ENCODE assay signal across 14 cellular contexts in the genomic region with DNA sequence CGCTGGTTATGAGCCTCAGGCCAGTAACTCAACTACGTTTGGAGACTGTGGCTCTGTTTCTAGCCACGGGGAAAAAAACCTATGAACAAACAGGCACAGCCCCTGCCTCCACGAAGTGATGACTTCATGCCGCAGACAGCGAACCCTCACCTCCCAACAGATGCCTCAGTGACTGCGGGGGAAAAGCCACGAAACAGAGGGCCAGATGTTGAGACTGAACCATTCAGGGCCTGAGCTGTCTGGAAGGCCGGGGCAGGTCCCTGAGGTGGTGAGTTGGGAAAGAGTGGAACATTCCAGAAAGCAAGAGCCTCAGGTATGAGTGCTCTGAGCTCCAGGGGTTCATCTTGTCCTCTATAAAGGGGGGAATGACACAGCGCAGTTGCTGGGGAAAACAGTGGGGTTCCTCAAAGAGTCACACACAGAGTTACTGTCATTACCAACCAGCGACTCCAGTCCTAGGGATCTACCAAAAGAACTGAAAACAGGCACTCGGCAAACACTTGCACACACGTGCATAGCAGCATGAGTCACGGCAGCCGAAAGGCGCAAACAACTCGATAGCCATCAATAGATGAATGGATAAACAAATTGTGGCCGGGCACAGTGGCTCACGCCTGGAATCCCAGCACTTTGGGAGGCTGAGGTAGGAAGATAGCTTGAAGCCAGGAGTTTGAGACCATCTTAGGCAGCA. TPM values are rescaled to one million over a fixed set of nuclear protein-coding genes. Genes with fewer than 3 reads are reported as not detected.
DNase-seq lines count a peak whose midpoint lies in the region; ATAC-seq, FAIRE-seq and TF ChIP-seq lines count a peak whose summit lies in the region.
"Had no signal": no experiment of that assay in that cellular context is flagged by ENCODE, and none has a peak within 500 bp of the region (broad histone marks: within the 10 kb centered on the region; RNA-seq: fewer than 3 reads in every experiment).

No MANE protein-coding gene starts in this region.

- H4K20me1 ChIP-seq in HepG2 (ENCODE audit: insufficient read depth, low read length), result no peaks in the 10 kb centered on the region

- 8% methylated on average over 19 of the region's 19 CpGs for WGBS in HepG2 (ENCODE audit: low lambda C conversion rate)
- 75% methylated on average over 11 of the region's 19 CpGs for WGBS in right lobe of liver (ENCODE audit: insufficient coverage, low coverage, low lambda C conversion rate, missing lambda C conversion rate)

- H3K9me3 Mint-ChIP-seq in progenitor cell of endocrine pancreas (ENCODE audit: low read depth), result no peaks in the 10 kb centered on the region
- no peaks in the 10 kb centered on the region for H3K9me3 Mint-ChIP-seq in natural killer cell treated with Interleukin-12 subunit alpha and Interleukin-12 subunit beta and Interleukin-15 and Interleukin-18, amount 100 ng/mL, for 72 hours
- H3K9me3 Mint-ChIP-seq in activated CD8-positive, alpha-beta memory T cell treated with anti-CD3 and anti-CD28 coated beads, Interleukin-2, amount 10 ng/mL, durations not matched to agents 7 days and 5 days (ENCODE audit: low read depth), result no peaks in the 10 kb centered on the region

- H3K27ac ChIP-seq in HepG2 (ENCODE audit: extremely low read length, insufficient read depth, low read length) (no peak overlapping the region), right lobe of liver (no peak overlapping the region), SJCRH30 (no peak overlapping the region)
- H3K27ac ChIP-seq: thoracic aorta had no signal

- H3K27me3 ChIP-seq in HepG2 (ENCODE audit: control insufficient read depth in 1 of 2, insufficient read depth in 2 of 2, low read length in 2 of 2) (peaks cover 7 to 54% of the 10 kb centered on the region in 2 experiments; a peak in 4 of 5 replicates), right lobe of liver (no peaks in the 10 kb centered on the region), SJCRH30 (no peaks in the 10 kb centered on the region)

- H3K4me3 Mint-ChIP-seq in progenitor cell of endocrine pancreas (ENCODE audit: low read depth), result no peak overlapping the region
- no peak overlapping the region for H3K4me3 Mint-ChIP-seq in natural killer cell treated with Interleukin-12 subunit alpha and Interleukin-12 subunit beta and Interleukin-15 and Interleukin-18, amount 100 ng/mL, for 72 hours
- H3K4me3 Mint-ChIP-seq in activated CD8-positive, alpha-beta memory T cell treated with anti-CD3 and anti-CD28 coated beads, Interleukin-2, amount 10 ng/mL, durations not matched to agents 7 days and 5 days, result no peak overlapping the region

- no peak for FAIRE-seq in HepG2 (lab: Jason Lieb, UNC)
- FAIRE-seq: D721Med had no signal

- POLR2A ChIA-PET in HepG2 (lab: Yijun Ruan, JAX), result no interaction called here

- intact Hi-C loops in HepG2 (cut with micrococcal nuclease; ENCODE audit: unreplicated experiment) (no loop called here), right lobe of liver (cut with DNase I) (no loop called here)

- TF ChIP-seq CTCF in HepG2 (CRISPR knock-in tag; IDR thresholded peaks at IDR 0.05) (no peak), right lobe of liver (IDR thresholded peaks at IDR 0.05) (no peak), foreskin fibroblast (IDR thresholded peaks at IDR 0.05; ENCODE audit: low read depth, low read length) (no peak), progenitor cell of endocrine pancreas (IDR thresholded peaks at IDR 0.05; ENCODE audit: unreplicated experiment) (no peak)

- TF ChIP-seq EP300 in HepG2 (IDR thresholded peaks at IDR 0.05; ENCODE audit: low read depth in 2 of 2, low read length in 2 of 2) (no peak), HepG2 (CRISPR knock-in tag; IDR thresholded peaks at IDR 0.05; ENCODE audit: borderline replicate concordance) (no peak)

- H3K36me3 ChIP-seq in HepG2 (replicated peaks in 1 of 2; ENCODE audit: control insufficient read depth in 1 of 2, insufficient read depth in 2 of 2, low read length in 2 of 2) (no peaks in the 10 kb centered on the region), right lobe of liver (no peaks in the 10 kb centered on the region), SJCRH30 (no peaks in the 10 kb centered on the region)
- H3K36me3 ChIP-seq: thoracic aorta had no signal

- ATAC-seq in HepG2, result peak; percentile 59
- no peak for ATAC-seq in right lobe of liver
- ATAC-seq in natural killer cell treated with Interleukin-12 subunit alpha and Interleukin-12 subunit beta and Interleukin-15 and Interleukin-18, amount 100 ng/mL, for 72 hours, result no peak
- no peak for ATAC-seq in activated CD8-positive, alpha-beta memory T cell treated with anti-CD3 and anti-CD28 coated beads, Interleukin-2, amount 10 ng/mL, durations not matched to agents 7 days and 5 days
- ATAC-seq: Panc1 had no signal

- TF ChIP-seq POLR2A in HepG2 (IDR thresholded peaks at IDR 0.05; ENCODE audit: insufficient read depth in 1 of 2, low read depth in 2 of 2, low read length in 2 of 2) (no peak), right lobe of liver (IDR thresholded peaks at IDR 0.05) (no peak)

- H3K9me3 ChIP-seq in HepG2 (ENCODE audit: low read length), result no peaks in the 10 kb centered on the region
- no peaks in the 10 kb centered on the region for H3K9me3 ChIP-seq in right lobe of liver
- H3K9me3 ChIP-seq in SJCRH30 (replicated peaks), result no peaks in the 10 kb centered on the region
- H3K9me3 ChIP-seq: thoracic aorta had no signal

- no peaks in the 10 kb centered on the region for H3K36me3 Mint-ChIP-seq in progenitor cell of endocrine pancreas (ENCODE audit: insufficient read depth)
- H3K36me3 Mint-ChIP-seq in natural killer cell treated with Interleukin-12 subunit alpha and Interleukin-12 subunit beta and Interleukin-15 and Interleukin-18, amount 100 ng/mL, for 72 hours, result no peaks in the 10 kb centered on the region
- no peaks in the 10 kb centered on the region for H3K36me3 Mint-ChIP-seq in activated CD8-positive, alpha-beta memory T cell treated with anti-CD3 and anti-CD28 coated beads, Interleukin-2, amount 10 ng/mL, durations not matched to agents 7 days and 5 days

- CTCF ChIA-PET in HepG2 (lab: Yijun Ruan, JAX; ENCODE audit: low intra/inter-chr PET ratio, low total read pairs), result no interaction called here
- CTCF ChIA-PET in activated CD8-positive, alpha-beta memory T cell treated with anti-CD3 and anti-CD28 coated beads, Interleukin-2, amount 10 ng/mL, durations not matched to agents 7 days and 5 days (lab: Charles Lee), result no interaction called here

- no TSS peak for BruUV-seq in HepG2 (replicated peaks; lab: Mats Ljungman, UMichigan)

- H3K27me3 Mint-ChIP-seq in progenitor cell of endocrine pancreas, result no peaks in the 10 kb centered on the region
- no peaks in the 10 kb centered on the region for H3K27me3 Mint-ChIP-seq in natural killer cell treated with Interleukin-12 subunit alpha and Interleukin-12 subunit beta and Interleukin-15 and Interleukin-18, amount 100 ng/mL, for 72 hours
- no peaks in the 10 kb centered on the region for H3K27me3 Mint-ChIP-seq in activated CD8-positive, alpha-beta memory T cell treated with anti-CD3 and anti-CD28 coated beads, Interleukin-2, amount 10 ng/mL, durations not matched to agents 7 days and 5 days

- no peak overlapping the region for H2AFZ ChIP-seq in HepG2 (ENCODE audit: low read length)

- no peak for TF ChIP-seq RAD21 in HepG2 (CRISPR knock-in tag; IDR thresholded peaks at IDR 0.05)

- DNase-seq in HepG2 (ENCODE audit: low spot score) (peak; percentile 54), right lobe of liver (no peak), SJCRH30 (peak; percentile 36 to 45), foreskin fibroblast (peak; percentile 63 to 84), CD1c-positive myeloid dendritic cell (ENCODE audit: extremely low spot score) (no peak), progenitor cell of endocrine pancreas (ENCODE audit: low spot score, unreplicated experiment) (no peak)
- DNase-seq in natural killer cell treated with Interleukin-12 subunit alpha and Interleukin-12 subunit beta and Interleukin-15 and Interleukin-18, amount 100 ng/mL, for 72 hours (ENCODE audit: low spot score), result no peak
- DNase-seq in activated CD8-positive, alpha-beta memory T cell treated with anti-CD3 and anti-CD28 coated beads, Interleukin-2, amount 10 ng/mL, durations not matched to agents 7 days and 5 days, result no peak
- DNase-seq: activated CD4-positive, CD25-positive, alpha-beta regulatory T cell; activated naive CD4-positive, alpha-beta T cell treated with Interleukin-2 at 50 U/mL for 16 hours; NCI-H1436 treated with DMSO at 0.1 percent for 48 hours had no signal

- peaks cover 6% of the 10 kb centered on the region for H3K4me1 Mint-ChIP-seq in progenitor cell of endocrine pancreas (ENCODE audit: low read depth)
- no peaks in the 10 kb centered on the region for H3K4me1 Mint-ChIP-seq in natural killer cell treated with Interleukin-12 subunit alpha and Interleukin-12 subunit beta and Interleukin-15 and Interleukin-18, amount 100 ng/mL, for 72 hours (ENCODE audit: low read depth in 2 of 2)
- no peaks in the 10 kb centered on the region for H3K4me1 Mint-ChIP-seq in activated CD8-positive, alpha-beta memory T cell treated with anti-CD3 and anti-CD28 coated beads, Interleukin-2, amount 10 ng/mL, durations not matched to agents 7 days and 5 days

- peaks cover 13% of the 10 kb centered on the region for H3K4me1 ChIP-seq in HepG2 (ENCODE audit: insufficient read depth, low read length)
- no peaks in the 10 kb centered on the region for H3K4me1 ChIP-seq in right lobe of liver
- H3K4me1 ChIP-seq in SJCRH30, result peaks cover 17% of the 10 kb centered on the region

- no peaks in the 10 kb centered on the region for H3K79me2 ChIP-seq in HepG2 (ENCODE audit: insufficient read depth, low read length)

- no peak overlapping the region for H3K27ac Mint-ChIP-seq in progenitor cell of endocrine pancreas
- no peak overlapping the region for H3K27ac Mint-ChIP-seq in natural killer cell treated with Interleukin-12 subunit alpha and Interleukin-12 subunit beta and Interleukin-15 and Interleukin-18, amount 100 ng/mL, for 72 hours
- H3K27ac Mint-ChIP-seq in activated CD8-positive, alpha-beta memory T cell treated with anti-CD3 and anti-CD28 coated beads, Interleukin-2, amount 10 ng/mL, durations not matched to agents 7 days and 5 days, result no peak overlapping the region

- H3K4me3 ChIP-seq in HepG2 (replicated peaks in 1 of 3; ENCODE audit: insufficient read depth in 1 of 3, low read depth in 2 of 3, low read length in 3 of 3) (no peak overlapping the region), right lobe of liver (no peak overlapping the region), SJCRH30 (no peak overlapping the region), foreskin fibroblast (ENCODE audit: low read depth in 1 of 2, low read length in 2 of 2) (no peak overlapping the region)
- H3K4me3 ChIP-seq: thoracic aorta had no signal

- H3K4me2 ChIP-seq in HepG2 (ENCODE audit: low read depth, low read length), result no peak overlapping the region; the same call in 1 of the 2 replicates

- in situ Hi-C loops in HepG2 (cut with HindIII; ENCODE audit: extremely low pct_ligation_motif_present, low pct_unique_long_range_greater_than_20kb), result no loop called here

- H3K9ac ChIP-seq in HepG2 (ENCODE audit: insufficient read depth, low read depth, low read length), result no peak overlapping the region

RNA-seq across cellular contexts. Expression of gene PLPP7, which starts 15.3 kb away (rescaled TPM):
- total RNA-seq in HepG2 (2016; rRNA removed; fragmentation: Illumina TruSeq; extraction: Trizol), result 0.66 and 1.2 TPM in 2 replicates
- 1.1 TPM in 2 replicates for total RNA-seq in HepG2 (2016; cell fraction: cytosol; rRNA removed; fragmentation: Illumina TruSeq; extraction: Trizol; ENCODE audit: low read depth)
- total RNA-seq in HepG2 (2016; cell fraction: insoluble cytoplasmic fraction; rRNA removed; fragmentation: Illumina TruSeq; extraction: Trizol), result 0.85 and 1.0 TPM in 2 replicates
- total RNA-seq in HepG2 (2016; cell fraction: membrane; rRNA removed; fragmentation: Illumina TruSeq; extraction: Trizol), result 1.7 TPM in 2 replicates
- 0.28 and 1.4 TPM in 2 replicates for total RNA-seq in HepG2 (2016; cell fraction: nucleus; rRNA removed; fragmentation: Illumina TruSeq; extraction: Trizol)
- 0.33 and 0.67 TPM in 2 replicates for polyA plus RNA-seq in HepG2 (2011; rRNA removed)
- polyA plus RNA-seq in HepG2 (2011; cell fraction: cytosol; rRNA removed), result 0.47 and 1.0 TPM in 2 replicates
- polyA plus RNA-seq in HepG2 (2011; cell fraction: nucleus; rRNA removed), result 0.66 and 0.87 TPM in 2 replicates
- polyA plus RNA-seq in HepG2 (2012), result 0.69 and 0.78 TPM in 2 replicates
- polyA plus RNA-seq in HepG2 (2016; cell fraction: cytosol; fragmentation: Illumina TruSeq; extraction: Trizol; ENCODE audit: low read depth), result 1.2 and 1.6 TPM in 2 replicates
- 0.74 and 0.82 TPM in 2 replicates for polyA plus RNA-seq in HepG2 (2016; cell fraction: insoluble cytoplasmic fraction; fragmentation: Illumina TruSeq; extraction: Trizol; ENCODE audit: low read depth)
- 1.7 TPM in 2 replicates for polyA plus RNA-seq in HepG2 (2016; cell fraction: membrane; fragmentation: Illumina TruSeq; extraction: Trizol; ENCODE audit: low read depth)
- polyA plus RNA-seq in HepG2 (2016; cell fraction: nucleus; fragmentation: Illumina TruSeq; extraction: Trizol; ENCODE audit: insufficient read depth, low read depth), result 0.56 and 0.57 TPM in 2 replicates
- 0.16 and 1.9 TPM in 2 replicates for polyA minus RNA-seq in HepG2 (2011; rRNA and poly(A)+ RNA removed; ENCODE audit: low replicate concordance)
- 0.70 and 0.79 TPM in 2 replicates for polyA minus RNA-seq in HepG2 (2011; cell fraction: cytosol; rRNA and poly(A)+ RNA removed)
- polyA minus RNA-seq in HepG2 (2011; cell fraction: nucleus; rRNA and poly(A)+ RNA removed), result 0.52 and 1.1 TPM in 2 replicates
- total RNA-seq in right lobe of liver, result under 1 TPM in 5 of 6 experiments, not detected in 1; 0.11 to 0.43 (median 0.22) TPM
- total RNA-seq in SJCRH30 (2014; rRNA removed; shearing (Covaris generic)), result 1.8 TPM in 2 replicates
- 3.6 TPM in 2 replicates for total RNA-seq in progenitor cell of endocrine pancreas
- total RNA-seq in natural killer cell treated with Interleukin-12 subunit alpha and Interleukin-12 subunit beta and Interleukin-15 and Interleukin-18, amount 100 ng/mL, for 72 hours, result under 1 TPM in 1 of 2 donors, not detected in 1; 0.74 TPM
- total RNA-seq in activated CD8-positive, alpha-beta memory T cell treated with anti-CD3 and anti-CD28 coated beads, Interleukin-2, amount 10 ng/mL, durations not matched to agents 7 days and 5 days, result not detected

RNA-seq across cellular contexts. Expression of gene FAM78A, which starts 28.5 kb away (rescaled TPM):
- total RNA-seq in HepG2 (2016; rRNA removed; fragmentation: Illumina TruSeq; extraction: Trizol), result 0.14 and 0.18 TPM in 2 replicates
- total RNA-seq in HepG2 (2016; cell fraction: cytosol; rRNA removed; fragmentation: Illumina TruSeq; extraction: Trizol; ENCODE audit: low read depth), result not detected in 2 replicates
- total RNA-seq in HepG2 (2016; cell fraction: insoluble cytoplasmic fraction; rRNA removed; fragmentation: Illumina TruSeq; extraction: Trizol), result 0.15 and 0.26 TPM in 2 replicates
- 0.15 TPM in 1 of 2 replicates, not detected in the other for total RNA-seq in HepG2 (2016; cell fraction: membrane; rRNA removed; fragmentation: Illumina TruSeq; extraction: Trizol)
- 0.50 and 0.68 TPM in 2 replicates for total RNA-seq in HepG2 (2016; cell fraction: nucleus; rRNA removed; fragmentation: Illumina TruSeq; extraction: Trizol)
- 0.51 and 0.62 TPM in 2 replicates for polyA plus RNA-seq in HepG2 (2011; rRNA removed)
- polyA plus RNA-seq in HepG2 (2011; cell fraction: cytosol; rRNA removed), result 0.37 and 0.43 TPM in 2 replicates
- polyA plus RNA-seq in HepG2 (2011; cell fraction: nucleus; rRNA removed), result 0.63 and 0.69 TPM in 2 replicates
- 0.25 and 0.30 TPM in 2 replicates for polyA plus RNA-seq in HepG2 (2012)
- polyA plus RNA-seq in HepG2 (2016; cell fraction: cytosol; fragmentation: Illumina TruSeq; extraction: Trizol; ENCODE audit: low read depth), result 0.03 and 0.11 TPM in 2 replicates
- polyA plus RNA-seq in HepG2 (2016; cell fraction: insoluble cytoplasmic fraction; fragmentation: Illumina TruSeq; extraction: Trizol; ENCODE audit: low read depth), result 0.12 and 0.21 TPM in 2 replicates
- polyA plus RNA-seq in HepG2 (2016; cell fraction: membrane; fragmentation: Illumina TruSeq; extraction: Trizol; ENCODE audit: low read depth), result 0.07 and 0.10 TPM in 2 replicates
- polyA plus RNA-seq in HepG2 (2016; cell fraction: nucleus; fragmentation: Illumina TruSeq; extraction: Trizol; ENCODE audit: insufficient read depth, low read depth), result 0.11 and 0.22 TPM in 2 replicates
- 0.62 and 23.9 TPM in 2 replicates for polyA minus RNA-seq in HepG2 (2011; rRNA and poly(A)+ RNA removed; ENCODE audit: low replicate concordance)
- 0.26 and 0.49 TPM in 2 replicates for polyA minus RNA-seq in HepG2 (2011; cell fraction: cytosol; rRNA and poly(A)+ RNA removed)
- 0.12 and 0.13 TPM in 2 replicates for polyA minus RNA-seq in HepG2 (2011; cell fraction: nucleus; rRNA and poly(A)+ RNA removed)
- total RNA-seq in right lobe of liver, result 1 to 10 TPM in 4 of 6 experiments, under 1 TPM in 2; 0.92 to 2.4 (median 1.6) TPM
- total RNA-seq in SJCRH30 (2014; rRNA removed; shearing (Covaris generic)), result 2.2 and 2.4 TPM in 2 replicates
- total RNA-seq in progenitor cell of endocrine pancreas, result 1.9 and 2.0 TPM in 2 replicates
- total RNA-seq in natural killer cell treated with Interleukin-12 subunit alpha and Interleukin-12 subunit beta and Interleukin-15 and Interleukin-18, amount 100 ng/mL, for 72 hours, result 10 to 100 TPM; 46.2 to 53.3 TPM
- total RNA-seq in activated CD8-positive, alpha-beta memory T cell treated with anti-CD3 and anti-CD28 coated beads, Interleukin-2, amount 10 ng/mL, durations not matched to agents 7 days and 5 days, result 10 to 100 TPM; 76.8 to 80.0 TPM

Comparison
In these comparisons a context has a peak if more than half of its experiments do, and no peak if none do; other contexts are left out.
1. DNase-seq: peak in HepG2 (single experiment), SJCRH30 (2 of 2) and foreskin fibroblast (2 of 2); none in right lobe of liver (0 of 3), CD1c-positive myeloid dendritic cell (single experiment), progenitor cell of endocrine pancreas (single experiment), natural killer cell treated with Interleukin-12 subunit alpha and Interleukin-12 subunit beta and Interleukin-15 and Interleukin-18, amount 100 ng/mL, for 72 hours (single experiment) and activated CD8-positive, alpha-beta memory T cell treated with anti-CD3 and anti-CD28 coated beads, Interleukin-2, amount 10 ng/mL, durations not matched to agents 7 days and 5 days (single experiment).
2. RNA of gene FAM78A, which starts 28.5 kb away (total RNA-seq): 76.8 to 80.0 TPM in activated CD8-positive, alpha-beta memory T cell treated with anti-CD3 and anti-CD28 coated beads, Interleukin-2, amount 10 ng/mL, durations not matched to agents 7 days and 5 days and 46.2 to 53.3 TPM in natural killer cell treated with Interleukin-12 subunit alpha and Interleukin-12 subunit beta and Interleukin-15 and Interleukin-18, amount 100 ng/mL, for 72 hours; 2.2 to 2.4 TPM in SJCRH30, 1.9 to 2.0 TPM in progenitor cell of endocrine pancreas, 0.92 to 2.4 TPM in right lobe of liver and 0.14 to 0.68 TPM in HepG2; every median in the first group is over 10 times any median in the second.